ENCODE assay signal across 13 cellular contexts in the genomic region with DNA sequence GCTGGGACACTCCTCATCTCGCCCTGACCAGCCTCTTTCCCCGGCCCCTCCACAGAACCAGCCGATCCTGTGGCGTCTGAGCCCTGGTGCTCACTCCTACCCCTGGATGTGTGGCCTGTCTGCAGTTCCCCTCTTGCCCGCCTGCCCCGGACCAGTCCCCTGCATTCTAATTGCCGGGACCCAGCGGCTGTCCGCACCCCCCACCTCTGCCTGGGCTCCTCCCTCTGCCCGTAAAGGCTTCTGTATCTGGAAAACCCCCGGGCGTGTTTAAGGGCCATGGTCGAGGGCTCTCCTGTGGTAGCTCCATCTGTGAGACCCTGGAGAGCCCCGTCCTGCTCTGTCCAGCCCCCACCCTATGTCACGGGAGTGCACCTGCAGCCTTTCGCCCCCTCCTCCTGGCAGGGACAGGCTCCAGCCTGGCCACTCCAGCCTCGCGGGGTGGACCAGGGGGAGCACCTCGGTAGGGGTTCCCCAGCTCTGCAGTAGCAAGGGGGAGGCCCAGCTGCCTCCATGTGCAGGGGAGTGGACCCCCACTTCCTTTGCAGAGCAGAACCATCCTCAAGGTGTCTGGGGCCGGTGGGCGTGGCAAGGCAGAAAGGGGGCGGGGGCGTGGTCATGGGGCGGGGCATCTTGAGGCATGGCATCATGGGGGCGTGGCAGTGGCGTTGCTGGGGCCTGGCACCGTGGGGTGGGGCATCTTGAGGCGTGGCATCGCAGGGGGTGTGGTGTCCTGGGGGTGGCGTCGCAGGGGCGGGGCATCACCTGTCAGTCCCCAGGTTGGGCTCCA.
DNase-seq lines count a peak whose midpoint lies in the region; ATAC-seq, FAIRE-seq and TF ChIP-seq lines count a peak whose summit lies in the region.
"Had no signal": no experiment of that assay in that cellular context is flagged by ENCODE, and none has a peak within 500 bp of the region (broad histone marks: within the 10 kb centered on the region; RNA-seq: fewer than 3 reads in every experiment).

No MANE protein-coding gene starts in this region.

- no peak for TF ChIP-seq POLR2A in HepG2 (IDR thresholded peaks at IDR 0.05; ENCODE audit: insufficient read depth in 1 of 2, low read depth in 2 of 2, low read length in 2 of 2)

- no peaks in the 10 kb centered on the region for H3K4me1 Mint-ChIP-seq in T-helper 2 cell treated with Interferon-gamma antibody and Interleukin-4, amounts not matched to agents 5 μg/mL and 100 μg/mL, for 36 hours (ENCODE audit: low read depth)
- H3K4me1 Mint-ChIP-seq: mesothelial cell of epicardium had no signal

- no peak overlapping the region for H3K4me3 Mint-ChIP-seq in T-helper 2 cell treated with Interferon-gamma antibody and Interleukin-4, amounts not matched to agents 5 μg/mL and 100 μg/mL, for 36 hours
- H3K4me3 Mint-ChIP-seq: mesothelial cell of epicardium had no signal

- ATAC-seq in HepG2: peak; percentile 40

- H3K9me3 ChIP-seq in OCI-LY7 (ENCODE audit: low read length) (no peaks in the 10 kb centered on the region), HepG2 (ENCODE audit: low read length) (no peaks in the 10 kb centered on the region)
- H3K9me3 ChIP-seq: ascending aorta, thoracic aorta had no signal

- H3K4me1 ChIP-seq in OCI-LY7 (ENCODE audit: insufficient read depth, low read length, poor library complexity, severe bottlenecking) (no peaks in the 10 kb centered on the region), HepG2 (ENCODE audit: insufficient read depth, low read length) (peaks cover 11% of the 10 kb centered on the region)
- H3K4me1 ChIP-seq: ascending aorta had no signal

- H3K9ac ChIP-seq in HepG2 (ENCODE audit: insufficient read depth, low read depth, low read length): no peak overlapping the region

- H3K36me3 ChIP-seq in OCI-LY7 (ENCODE audit: insufficient read depth, low read length): no peaks in the 10 kb centered on the region
- no peaks in the 10 kb centered on the region for H3K36me3 ChIP-seq in HepG2 (replicated peaks in 1 of 2; ENCODE audit: control insufficient read depth in 1 of 2, insufficient read depth in 2 of 2, low read length in 2 of 2)
- H3K36me3 ChIP-seq: ascending aorta, thoracic aorta had no signal

- WGBS in HepG2 (ENCODE audit: low lambda C conversion rate): 10% methylated on average over 7 of the region's 32 CpGs

- CTCF ChIA-PET in OCI-LY7 (lab: Charles Lee; ENCODE audit: unreplicated experiment) (no interaction called here), HepG2 (lab: Yijun Ruan, JAX; ENCODE audit: low intra/inter-chr PET ratio, low total read pairs) (no interaction called here)

- H3K27ac ChIP-seq in OCI-LY7 (ENCODE audit: low read depth, low read length, poor library complexity, severe bottlenecking): no peak overlapping the region
- no peak overlapping the region for H3K27ac ChIP-seq in HepG2 (ENCODE audit: extremely low read length, insufficient read depth, low read length)
- H3K27ac ChIP-seq: ascending aorta, thoracic aorta had no signal

- intact Hi-C loops in OCI-LY7 (cut with micrococcal nuclease; ENCODE audit: unreplicated experiment): no loop called here
- intact Hi-C loops in HepG2 (cut with micrococcal nuclease; ENCODE audit: unreplicated experiment): no loop called here

- H3K4me2 ChIP-seq in OCI-LY7 (ENCODE audit: low read length): no peak overlapping the region
- H3K4me2 ChIP-seq in HepG2 (ENCODE audit: low read depth, low read length): no peak overlapping the region

- H3K79me2 ChIP-seq in OCI-LY7 (ENCODE audit: insufficient read depth, low read depth, low read length) (no peaks in the 10 kb centered on the region), HepG2 (ENCODE audit: insufficient read depth, low read length) (no peaks in the 10 kb centered on the region)

- no TSS peak for BruUV-seq in OCI-LY7 (replicated peaks; lab: Mats Ljungman, UMichigan)
- BruUV-seq in HepG2 (replicated peaks; lab: Mats Ljungman, UMichigan): no TSS peak

- FAIRE-seq in HepG2 (lab: Jason Lieb, UNC) (no peak), D721Med (lab: Jason Lieb, UNC) (no peak), RCC 7860 (lab: Jason Lieb, UNC) (no peak)

- H3K27me3 ChIP-seq in HepG2 (ENCODE audit: control insufficient read depth in 1 of 2, insufficient read depth in 2 of 2, low read length in 2 of 2): peaks cover 3 to 31% of the 10 kb centered on the region in 2 experiments; a peak in 4 of 5 replicates
- H3K27me3 ChIP-seq: ascending aorta had no signal

- H2AFZ ChIP-seq in OCI-LY7 (ENCODE audit: low read length): no peak overlapping the region
- no peak overlapping the region for H2AFZ ChIP-seq in HepG2 (ENCODE audit: low read length)

- H4K20me1 ChIP-seq in OCI-LY7 (ENCODE audit: insufficient read depth, low read length) (no peaks in the 10 kb centered on the region), HepG2 (ENCODE audit: insufficient read depth, low read length) (no peaks in the 10 kb centered on the region)

- no peaks in the 10 kb centered on the region for H3K27me3 Mint-ChIP-seq in T-helper 2 cell treated with Interferon-gamma antibody and Interleukin-4, amounts not matched to agents 5 μg/mL and 100 μg/mL, for 36 hours (ENCODE audit: low read depth)

- TF ChIP-seq EP300 in HepG2 (IDR thresholded peaks at IDR 0.05; ENCODE audit: low read depth in 2 of 2, low read length in 2 of 2): no peak
- no peak for TF ChIP-seq EP300 in HepG2 (CRISPR knock-in tag; IDR thresholded peaks at IDR 0.05; ENCODE audit: borderline replicate concordance)

- no peak overlapping the region for H3K27ac Mint-ChIP-seq in T-helper 2 cell treated with Interferon-gamma antibody and Interleukin-4, amounts not matched to agents 5 μg/mL and 100 μg/mL, for 36 hours
- H3K27ac Mint-ChIP-seq: mesothelial cell of epicardium had no signal

- peak; percentile 24 for DNase-seq in stimulated activated CD4-positive, alpha-beta T cell treated with anti-CD3 and anti-CD28 coated beads, Interleukin-15, amount 100 ng/mL, for 24 hours
- no peak for DNase-seq in stimulated activated CD4-positive, alpha-beta T cell treated with anti-CD3 and anti-CD28 coated beads, Interleukin-4, amount 100 ng/mL, for 24 hours
- peak; percentile 55 for DNase-seq in OCI-LY7 (ENCODE audit: low spot score)
- no peak for DNase-seq in HepG2 (ENCODE audit: low spot score)
- no peak for DNase-seq in D721Med (ENCODE audit: insufficient read length, low spot score)
- no peak for DNase-seq in RCC 7860 (ENCODE audit: low spot score)
- DNase-seq in H4 (ENCODE audit: low spot score): no peak
- no peak for DNase-seq in T-helper 2 cell treated with Interferon-gamma antibody and Interleukin-4, amounts not matched to agents 5 μg/mL and 100 μg/mL, for 36 hours (ENCODE audit: low spot score)
- DNase-seq: NCI-H1417; stimulated activated CD4-positive, alpha-beta T cell treated with anti-CD3 and anti-CD28 coated beads, Interleukin-12 subunit alpha, Interleukin-12 subunit beta, amount 100 ng/mL, for 4 hours had no signal

- in situ Hi-C loops in HepG2 (cut with HindIII; ENCODE audit: extremely low pct_ligation_motif_present, low pct_unique_long_range_greater_than_20kb): no loop called here

- no peak overlapping the region for H3K4me3 ChIP-seq in OCI-LY7 (ENCODE audit: low read depth, low read length, poor library complexity, severe bottlenecking)
- no peak overlapping the region for H3K4me3 ChIP-seq in HepG2 (replicated peaks in 1 of 3; ENCODE audit: insufficient read depth in 1 of 3, low read depth in 2 of 3, low read length in 3 of 3)
- H3K4me3 ChIP-seq: ascending aorta, thoracic aorta had no signal

- POLR2A ChIA-PET in OCI-LY7 (lab: Charles Lee) (interaction anchor here (0.7 kb wide), 1 partner anchor 42 kb away, joined by 4 read pairs; no protein-coding TSS in a partner anchor), HepG2 (lab: Yijun Ruan, JAX) (no interaction called here)

- no peaks in the 10 kb centered on the region for H3K9me2 ChIP-seq in OCI-LY7 (ENCODE audit: insufficient read depth, low read length)

- no peaks in the 10 kb centered on the region for H3K36me3 Mint-ChIP-seq in T-helper 2 cell treated with Interferon-gamma antibody and Interleukin-4, amounts not matched to agents 5 μg/mL and 100 μg/mL, for 36 hours (ENCODE audit: low read depth)

- no peak for TF ChIP-seq RAD21 in HepG2 (CRISPR knock-in tag; IDR thresholded peaks at IDR 0.05)

- TF ChIP-seq CTCF in OCI-LY7 (conservative IDR thresholded peaks at IDR 0.05; ENCODE audit: low read length) (no peak), HepG2 (CRISPR knock-in tag; IDR thresholded peaks at IDR 0.05) (no peak), D721Med (IDR thresholded peaks at IDR 0.05; ENCODE audit: insufficient read depth, missing control alignments) (no peak)

- H3K9me3 Mint-ChIP-seq in T-helper 2 cell treated with Interferon-gamma antibody and Interleukin-4, amounts not matched to agents 5 μg/mL and 100 μg/mL, for 36 hours: no peaks in the 10 kb centered on the region

TF ChIP-seq in HepG2, 621 proteins besides CTCF, POLR2A, EP300 and RAD21 (continues in another document):
- TF ChIP-seq, protein P1, sequence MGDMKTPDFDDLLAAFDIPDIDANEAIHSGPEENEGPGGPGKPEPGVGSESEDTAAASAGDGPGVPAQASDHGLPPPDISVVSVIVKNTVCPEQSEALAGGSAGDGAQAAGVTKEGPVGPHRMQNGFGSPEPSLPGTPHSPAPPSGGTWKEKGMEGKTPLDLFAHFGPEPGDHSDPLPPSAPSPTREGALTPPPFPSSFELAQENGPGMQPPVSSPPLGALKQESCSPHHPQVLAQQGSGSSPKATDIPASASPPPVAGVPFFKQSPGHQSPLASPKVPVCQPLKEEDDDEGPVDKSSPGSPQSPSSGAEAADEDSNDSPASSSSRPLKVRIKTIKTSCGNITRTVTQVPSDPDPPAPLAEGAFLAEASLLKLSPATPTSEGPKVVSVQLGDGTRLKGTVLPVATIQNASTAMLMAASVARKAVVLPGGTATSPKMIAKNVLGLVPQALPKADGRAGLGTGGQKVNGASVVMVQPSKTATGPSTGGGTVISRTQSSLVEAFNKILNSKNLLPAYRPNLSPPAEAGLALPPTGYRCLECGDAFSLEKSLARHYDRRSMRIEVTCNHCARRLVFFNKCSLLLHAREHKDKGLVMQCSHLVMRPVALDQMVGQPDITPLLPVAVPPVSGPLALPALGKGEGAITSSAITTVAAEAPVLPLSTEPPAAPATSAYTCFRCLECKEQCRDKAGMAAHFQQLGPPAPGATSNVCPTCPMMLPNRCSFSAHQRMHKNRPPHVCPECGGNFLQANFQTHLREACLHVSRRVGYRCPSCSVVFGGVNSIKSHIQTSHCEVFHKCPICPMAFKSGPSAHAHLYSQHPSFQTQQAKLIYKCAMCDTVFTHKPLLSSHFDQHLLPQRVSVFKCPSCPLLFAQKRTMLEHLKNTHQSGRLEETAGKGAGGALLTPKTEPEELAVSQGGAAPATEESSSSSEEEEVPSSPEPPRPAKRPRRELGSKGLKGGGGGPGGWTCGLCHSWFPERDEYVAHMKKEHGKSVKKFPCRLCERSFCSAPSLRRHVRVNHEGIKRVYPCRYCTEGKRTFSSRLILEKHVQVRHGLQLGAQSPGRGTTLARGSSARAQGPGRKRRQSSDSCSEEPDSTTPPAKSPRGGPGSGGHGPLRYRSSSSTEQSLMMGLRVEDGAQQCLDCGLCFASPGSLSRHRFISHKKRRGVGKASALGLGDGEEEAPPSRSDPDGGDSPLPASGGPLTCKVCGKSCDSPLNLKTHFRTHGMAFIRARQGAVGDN (CRISPR knock-in tag; IDR thresholded peaks at IDR 0.05): 0 out of 2 replicates have a peak, but pooled peaks have one; percentile 11
- TF ChIP-seq MTF2 (CRISPR knock-in tag; IDR thresholded peaks at IDR 0.05; ENCODE audit: borderline replicate concordance) (peak; percentile 38; the same call in 1 of the 2 replicates), PRMT3 (CRISPR knock-in tag; IDR thresholded peaks at IDR 0.05; ENCODE audit: borderline replicate concordance, low read depth) (no peak)

Comparison
In these comparisons a context has a peak if more than half of its experiments do, and no peak if none do; other contexts are left out.
1. DNase-seq: peak in stimulated activated CD4-positive, alpha-beta T cell treated with anti-CD3 and anti-CD28 coated beads, Interleukin-15, amount 100 ng/mL, for 24 hours (single experiment) and OCI-LY7 (single experiment); none in stimulated activated CD4-positive, alpha-beta T cell treated with anti-CD3 and anti-CD28 coated beads, Interleukin-4, amount 100 ng/mL, for 24 hours (single experiment), HepG2 (single experiment), D721Med (single experiment), RCC 7860 (single experiment), H4 (single experiment) and T-helper 2 cell treated with Interferon-gamma antibody and Interleukin-4, amounts not matched to agents 5 μg/mL and 100 μg/mL, for 36 hours (single experiment).